In the genomic region with DNA sequence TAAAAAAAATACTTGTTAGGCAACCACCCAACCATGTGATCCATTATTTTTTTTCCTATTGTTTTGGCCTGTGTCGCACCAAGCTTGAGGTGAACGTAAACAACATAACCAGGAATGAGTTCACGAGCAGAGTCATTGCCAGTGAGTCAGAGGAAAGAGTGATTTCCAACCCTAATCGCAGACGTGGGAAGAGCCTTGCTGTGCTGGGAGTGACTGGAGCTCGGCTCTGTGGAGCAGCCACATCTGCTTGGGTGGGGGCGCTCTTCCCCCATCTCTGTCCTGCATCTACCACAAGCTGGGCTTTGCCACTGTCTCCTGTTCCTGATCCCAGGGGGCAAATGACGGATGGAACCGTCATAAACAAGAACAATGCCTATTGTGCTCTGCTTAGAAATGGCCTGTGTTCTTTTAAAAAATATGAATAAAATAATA, we compare ENCODE assay signal across 15 cellular contexts.
DNase-seq lines count a peak whose midpoint lies in the region; ATAC-seq, FAIRE-seq and TF ChIP-seq lines count a peak whose summit lies in the region.
"Had no signal": no experiment of that assay in that cellular context is flagged by ENCODE, and none has a peak within 500 bp of the region (broad histone marks: within the 10 kb centered on the region; RNA-seq: fewer than 3 reads in every experiment).

No MANE protein-coding gene starts in this region.

- peaks cover 5% of the 10 kb centered on the region for H3K36me3 Mint-ChIP-seq in MCF 10A (ENCODE audit: insufficient read depth, unreplicated experiment)
- H3K36me3 Mint-ChIP-seq: activated naive CD8-positive, alpha-beta T cell treated with anti-CD3 and anti-CD28 coated beads, Interleukin-2, amount 10 ng/mL, durations not matched to agents 7 days and 5 days; natural killer cell treated with Interleukin-12 subunit alpha and Interleukin-12 subunit beta and Interleukin-15 and Interleukin-18, amount 100 ng/mL, for 72 hours; type B pancreatic cell had no signal

- ATAC-seq in mucosa of descending colon: no peak
- ATAC-seq: natural killer cell treated with Interleukin-12 subunit alpha and Interleukin-12 subunit beta and Interleukin-15 and Interleukin-18, amount 100 ng/mL, for 72 hours had no signal

- no peak overlapping the region for H3K27ac Mint-ChIP-seq in MCF 10A (ENCODE audit: low read depth, unreplicated experiment)
- H3K27ac Mint-ChIP-seq: activated CD4-positive, alpha-beta T cell treated with anti-CD3 and anti-CD28 coated beads, Interleukin-2, amount 10 ng/mL, durations not matched to agents 7 days and 5 days; activated naive CD8-positive, alpha-beta T cell treated with anti-CD3 and anti-CD28 coated beads, Interleukin-2, amount 10 ng/mL, durations not matched to agents 7 days and 5 days; natural killer cell treated with Interleukin-12 subunit alpha and Interleukin-12 subunit beta and Interleukin-15 and Interleukin-18, amount 100 ng/mL, for 72 hours; type B pancreatic cell had no signal

- H3K27ac ChIP-seq in breast epithelium: no peak overlapping the region

- FAIRE-seq in urothelium cell line (lab: Jason Lieb, UNC): no peak

- H3K9me3 Mint-ChIP-seq in MCF 10A (ENCODE audit: unreplicated experiment): peaks cover 19% of the 10 kb centered on the region
- H3K9me3 Mint-ChIP-seq: activated CD4-positive, alpha-beta T cell treated with anti-CD3 and anti-CD28 coated beads, Interleukin-2, amount 10 ng/mL, durations not matched to agents 7 days and 5 days; activated naive CD8-positive, alpha-beta T cell treated with anti-CD3 and anti-CD28 coated beads, Interleukin-2, amount 10 ng/mL, durations not matched to agents 7 days and 5 days; natural killer cell treated with Interleukin-12 subunit alpha and Interleukin-12 subunit beta and Interleukin-15 and Interleukin-18, amount 100 ng/mL, for 72 hours; type B pancreatic cell had no signal

- no peak for TF ChIP-seq POLR2A in breast epithelium (IDR thresholded peaks at IDR 0.05)

- DNase-seq in MCF 10A (ENCODE audit: unreplicated experiment): peak; percentile 12
- DNase-seq in breast epithelium (ENCODE audit: low spot score in 2 of 2): no peak
- DNase-seq in amniotic stem cell (lab: John Stamatoyannopoulos, UW): peak; percentile 67
- DNase-seq in hippocampal formation (lab: John Stamatoyannopoulos, UW): peak; percentile 38 to 58
- peak; percentile 25 for DNase-seq in urothelium cell line (ENCODE audit: low spot score)
- DNase-seq in stimulated activated CD4-positive, alpha-beta T cell treated with anti-CD3 and anti-CD28 coated beads, Interleukin-2, amount 100 ng/mL, for 24 hours: no peak
- no peak for DNase-seq in mucosa of descending colon
- DNase-seq in NCI-H345 treated with DMSO at 0.1 percent for 48 hours (lab: John Stamatoyannopoulos, UW; ENCODE audit: unreplicated experiment): no peak
- DNase-seq: activated CD4-positive, alpha-beta T cell treated with anti-CD3 and anti-CD28 coated beads, Interleukin-2, amount 10 ng/mL, durations not matched to agents 7 days and 5 days; activated naive CD8-positive, alpha-beta T cell treated with anti-CD3 and anti-CD28 coated beads, Interleukin-2, amount 10 ng/mL, durations not matched to agents 7 days and 5 days; glutamatergic neuron; GOT3; stimulated activated CD4-positive, alpha-beta T cell treated with anti-CD3 and anti-CD28 coated beads, Interleukin-4, amount 100 ng/mL, for 4 hours had no signal

- no peak for TF ChIP-seq CTCF in MCF 10A (IDR thresholded peaks at IDR 0.05; ENCODE audit: unreplicated experiment)
- no peak for TF ChIP-seq CTCF in breast epithelium (IDR thresholded peaks at IDR 0.05)
- no peak for TF ChIP-seq CTCF in mucosa of descending colon (IDR thresholded peaks at IDR 0.05)

- H3K4me3 ChIP-seq in breast epithelium (no peak overlapping the region), mucosa of descending colon (no peak overlapping the region)

- H3K4me1 Mint-ChIP-seq in MCF 10A (ENCODE audit: insufficient read depth, unreplicated experiment): no peaks in the 10 kb centered on the region
- H3K4me1 Mint-ChIP-seq: activated CD4-positive, alpha-beta T cell treated with anti-CD3 and anti-CD28 coated beads, Interleukin-2, amount 10 ng/mL, durations not matched to agents 7 days and 5 days; activated naive CD8-positive, alpha-beta T cell treated with anti-CD3 and anti-CD28 coated beads, Interleukin-2, amount 10 ng/mL, durations not matched to agents 7 days and 5 days had no signal

- CTCF ChIA-PET in MCF 10A (lab: Yijun Ruan, JAX): interaction anchor here (0.6 to 1.1 kb wide), 2 partner anchors 27 to 64 kb away, joined by 3 read pairs; no protein-coding TSS in a partner anchor

- no peaks in the 10 kb centered on the region for H3K36me3 ChIP-seq in breast epithelium
- H3K36me3 ChIP-seq in mucosa of descending colon (ENCODE audit: low read depth): no peaks in the 10 kb centered on the region

- H3K4me1 ChIP-seq in breast epithelium (no peaks in the 10 kb centered on the region), mucosa of descending colon (ENCODE audit: low read depth) (no peaks in the 10 kb centered on the region)

- no peaks in the 10 kb centered on the region for H3K27me3 ChIP-seq in breast epithelium

- no TSS peak for BruUV-seq in MCF 10A (replicated peaks; lab: Mats Ljungman, UMichigan)

- H3K9me3 ChIP-seq in breast epithelium (no peaks in the 10 kb centered on the region), mucosa of descending colon (no peaks in the 10 kb centered on the region)

- H3K27me3 Mint-ChIP-seq in MCF 10A (ENCODE audit: insufficient read depth, unreplicated experiment): no peaks in the 10 kb centered on the region

- no peak overlapping the region for H3K4me3 Mint-ChIP-seq in MCF 10A (ENCODE audit: unreplicated experiment)
- H3K4me3 Mint-ChIP-seq: activated CD4-positive, alpha-beta T cell treated with anti-CD3 and anti-CD28 coated beads, Interleukin-2, amount 10 ng/mL, durations not matched to agents 7 days and 5 days; activated naive CD8-positive, alpha-beta T cell treated with anti-CD3 and anti-CD28 coated beads, Interleukin-2, amount 10 ng/mL, durations not matched to agents 7 days and 5 days; natural killer cell treated with Interleukin-12 subunit alpha and Interleukin-12 subunit beta and Interleukin-15 and Interleukin-18, amount 100 ng/mL, for 72 hours; type B pancreatic cell had no signal

- intact Hi-C loops in MCF 10A (cut with micrococcal nuclease) (no loop called here), breast epithelium (cut with DNase I; ENCODE audit: low total_unique reads) (no loop called here), mucosa of descending colon (cut with DNase I, micrococcal nuclease) (no loop called here)

- POLR2A ChIA-PET in MCF 10A (lab: Yijun Ruan, JAX): no interaction called here

Comparison
In these comparisons a context has a peak if more than half of its experiments do, and no peak if none do; other contexts are left out.
1. DNase-seq: peak in MCF 10A (single experiment), amniotic stem cell (single experiment), hippocampal formation (2 of 2) and urothelium cell line (single experiment); none in breast epithelium (0 of 2), stimulated activated CD4-positive, alpha-beta T cell treated with anti-CD3 and anti-CD28 coated beads, Interleukin-2, amount 100 ng/mL, for 24 hours (0 of 2), mucosa of descending colon (0 of 3) and NCI-H345 treated with DMSO at 0.1 percent for 48 hours (single experiment).